In the genomic region with DNA sequence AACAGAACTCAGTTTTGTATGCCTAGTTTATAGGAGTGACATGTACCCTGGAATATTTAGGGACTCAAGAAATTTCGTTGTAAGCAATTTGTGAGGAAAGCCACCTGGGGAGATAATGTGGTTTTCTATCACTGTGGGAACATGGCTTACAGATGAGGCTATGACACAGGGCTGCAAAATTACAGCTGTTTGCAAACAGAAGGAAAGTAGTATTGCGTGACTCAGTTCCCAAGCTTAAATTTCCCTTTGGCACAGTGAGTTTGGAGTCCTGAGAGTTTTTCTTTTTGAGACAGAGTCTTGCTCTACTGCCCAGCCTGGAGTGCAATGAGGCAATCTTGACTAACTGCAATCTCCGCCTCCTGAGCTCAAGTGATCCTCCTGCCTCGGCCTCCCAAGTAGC, we compare ENCODE assay signal across 25 cellular contexts.
"Had no signal": no experiment of that assay in that cellular context is flagged by ENCODE, and none has a peak within 500 bp of the region (broad histone marks: within the 10 kb centered on the region; RNA-seq: fewer than 3 reads in every experiment).

No MANE protein-coding gene starts in this region.

- H3K4me2 ChIP-seq: neural progenitor cell, smooth muscle cell had no signal

- H3K4me3 Mint-ChIP-seq: effector memory CD8-positive, alpha-beta T cell; naive thymus-derived CD4-positive, alpha-beta T cell; nephron; neural progenitor cell; stimulated activated effector memory CD8-positive, alpha-beta T cell treated with anti-CD3 and anti-CD28 coated beads, Interleukin-12 subunit alpha, Interleukin-12 subunit beta, amount 100 ng/mL, for 72 hours; type B pancreatic cell had no signal

- ATAC-seq: effector memory CD8-positive, alpha-beta T cell; left cardiac atrium; left lung; naive thymus-derived CD4-positive, alpha-beta T cell; sciatic nerve; stimulated activated effector memory CD8-positive, alpha-beta T cell treated with anti-CD3 and anti-CD28 coated beads, Interleukin-12 subunit alpha, Interleukin-12 subunit beta, amount 100 ng/mL, for 72 hours had no signal

- H3K4me1 Mint-ChIP-seq: naive thymus-derived CD4-positive, alpha-beta T cell; nephron; stimulated activated effector memory CD8-positive, alpha-beta T cell treated with anti-CD3 and anti-CD28 coated beads, Interleukin-12 subunit alpha, Interleukin-12 subunit beta, amount 100 ng/mL, for 72 hours had no signal

- H3K9me3 Mint-ChIP-seq: effector memory CD8-positive, alpha-beta T cell; nephron; neural progenitor cell; stimulated activated effector memory CD8-positive, alpha-beta T cell treated with anti-CD3 and anti-CD28 coated beads, Interleukin-12 subunit alpha, Interleukin-12 subunit beta, amount 100 ng/mL, for 72 hours; type B pancreatic cell had no signal

- H3K36me3 Mint-ChIP-seq: naive thymus-derived CD4-positive, alpha-beta T cell; neural progenitor cell; stimulated activated effector memory CD8-positive, alpha-beta T cell treated with anti-CD3 and anti-CD28 coated beads, Interleukin-12 subunit alpha, Interleukin-12 subunit beta, amount 100 ng/mL, for 72 hours had no signal

- H3K4me3 ChIP-seq: esophagus squamous epithelium, heart right ventricle, left lung, neural progenitor cell, smooth muscle cell, stomach, thyroid gland had no signal

- H3K27me3 Mint-ChIP-seq: progenitor cell of endocrine pancreas, type B pancreatic cell had no signal

- H3K36me3 ChIP-seq: esophagus squamous epithelium, heart right ventricle, left lung, neural progenitor cell, stomach, thyroid gland had no signal

- H3K27ac ChIP-seq: esophagus squamous epithelium, heart right ventricle, left lung, neural progenitor cell, parathyroid adenoma, stomach, thyroid gland had no signal

- H3K9ac ChIP-seq: neural progenitor cell, parathyroid adenoma had no signal

- H2AFZ ChIP-seq: parathyroid adenoma had no signal

- DNase-seq: cortex of kidney; effector memory CD8-positive, alpha-beta T cell; erythroblast; esophagus squamous epithelium; foreskin melanocyte; heart right ventricle; hippocampal formation; left cardiac atrium; left lung; midbrain; naive thymus-derived CD4-positive, alpha-beta T cell; stimulated activated CD4-positive, alpha-beta T cell treated with anti-CD3 and anti-CD28 coated beads, Interleukin-12 subunit alpha, Interleukin-12 subunit beta, amount 100 ng/mL, for 4 hours; stimulated activated CD4-positive, alpha-beta T cell treated with anti-CD3 and anti-CD28 coated beads, Interleukin-1b, Interleukin-23, amount 100 ng/mL, for 48 hours; stimulated activated CD4-positive, alpha-beta T cell treated with anti-CD3 and anti-CD28 coated beads, Interleukin-4, amount 100 ng/mL, for 24 hours; stimulated activated naive CD4-positive, alpha-beta T cell treated with Interleukin-2 at 50 U/mL for 16 hours; stomach; thyroid gland had no signal

- H3K9me3 ChIP-seq: esophagus squamous epithelium, heart right ventricle, left lung, stomach, thyroid gland had no signal

- H3K27me3 ChIP-seq: neural progenitor cell, stomach, thyroid gland had no signal

- H3K27ac Mint-ChIP-seq: effector memory CD8-positive, alpha-beta T cell; naive thymus-derived CD4-positive, alpha-beta T cell; nephron; neural progenitor cell; stimulated activated effector memory CD8-positive, alpha-beta T cell treated with anti-CD3 and anti-CD28 coated beads, Interleukin-12 subunit alpha, Interleukin-12 subunit beta, amount 100 ng/mL, for 72 hours had no signal

- H3K4me1 ChIP-seq: esophagus squamous epithelium, heart right ventricle, left lung, stomach, thyroid gland had no signal
